8 cellular contexts compared by ENCODE assay signal in the genomic region with DNA sequence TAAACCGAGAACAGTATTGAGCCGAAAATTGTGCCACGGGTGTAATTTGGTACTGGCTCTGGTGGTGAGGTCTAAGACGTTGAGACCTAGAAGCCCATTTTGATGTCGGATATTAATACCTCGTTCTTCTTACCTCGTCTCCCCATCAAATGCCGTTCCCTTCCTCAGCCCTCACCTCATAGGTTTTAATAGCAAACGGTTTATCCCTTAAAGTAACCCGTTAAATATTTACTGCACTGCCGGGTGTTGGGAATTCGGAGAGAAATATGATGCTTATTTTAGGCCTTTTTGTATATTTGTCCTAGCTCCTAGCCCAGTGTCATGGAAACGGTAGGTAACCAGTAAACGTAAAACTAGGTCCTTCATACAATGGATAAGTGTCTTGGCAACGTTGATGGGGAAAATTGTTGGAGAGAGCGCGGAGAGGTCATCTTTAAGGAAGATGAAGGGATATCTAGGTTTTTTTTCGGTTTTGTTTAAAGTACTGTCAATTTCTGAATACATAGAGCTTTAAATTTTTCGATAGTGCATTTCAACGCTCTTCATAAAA. TPM values are rescaled to one million over a fixed set of nuclear protein-coding genes. Genes with fewer than 3 reads are reported as not detected.
A peak's percentile ranks its signal among the peaks of the same experiment; 100 is the strongest.
DNase-seq lines count a peak whose midpoint lies in the region; TF ChIP-seq lines count a peak whose summit lies in the region.

No MANE protein-coding gene starts in this region.

- H3K27ac ChIP-seq in WERI-Rb-1 (peak overlapping the region; percentile 94), transverse colon (peak overlapping the region; percentile 91 to 99 (median 94))

- no peak overlapping the region for H3K27ac Mint-ChIP-seq in activated naive CD4-positive, alpha-beta T cell treated with anti-CD3 and anti-CD28 coated beads, Interleukin-2, amount 10 ng/mL, durations not matched to agents 7 days and 5 days

- TF ChIP-seq CTCF in WERI-Rb-1 (IDR thresholded peaks at IDR 0.05; ENCODE audit: low read depth, low read length) (no peak), transverse colon (IDR thresholded peaks at IDR 0.05) (no peak)

- H3K4me3 ChIP-seq in WERI-Rb-1 (ENCODE audit: low read depth, low read length) (peak overlapping the region; percentile 83), transverse colon (peak overlapping the region; percentile 75 to 97 (median 90))

- no peak for TF ChIP-seq EP300 in transverse colon (IDR thresholded peaks at IDR 0.05; ENCODE audit: low read depth)

- H3K27me3 ChIP-seq in WERI-Rb-1 (ENCODE audit: insufficient read depth, low read depth, severe bottlenecking), result no peaks in the 10 kb centered on the region
- no peaks in the 10 kb centered on the region for H3K27me3 ChIP-seq in transverse colon

- DNase-seq in NCI-H2196 (lab: John Stamatoyannopoulos, UW; ENCODE audit: unreplicated experiment), result peak; percentile 18
- DNase-seq in NCI-H2196 treated with DMSO at 0.1 percent for 48 hours (lab: John Stamatoyannopoulos, UW; ENCODE audit: unreplicated experiment), result no peak
- DNase-seq in WERI-Rb-1, result no peak
- DNase-seq in iris pigment epithelial cell (ENCODE audit: low read depth), result peak; percentile 30
- DNase-seq in transverse colon, result no peak
- no peak for DNase-seq in GOT3 (lab: John Stamatoyannopoulos, UW)
- DNase-seq in activated naive CD4-positive, alpha-beta T cell treated with anti-CD3 and anti-CD28 coated beads, Interleukin-2, amount 10 ng/mL, durations not matched to agents 7 days and 5 days, result no peak
- DNase-seq in NCI-H187 treated with DMSO at 0.1 percent for 48 hours (lab: John Stamatoyannopoulos, UW), result no peak

- in situ Hi-C loops in transverse colon (cut with MboI; ENCODE audit: low pct_ligation_motif_present in 1 of 4, low pct_unique_long_range_greater_than_20kb in 1 of 4, low sequenced_read_pairs in 3 of 4), result no loop called here

- 9 to 10% methylated on average over 20 of the region's 20 CpGs for WGBS in transverse colon (ENCODE audit: low coverage in 1 of 2), 2 donors

- intact Hi-C loops in transverse colon (cut with DNase I; ENCODE audit: low total_unique reads), result no loop called here

- peaks cover 24% of the 10 kb centered on the region for H3K4me1 Mint-ChIP-seq in activated naive CD4-positive, alpha-beta T cell treated with anti-CD3 and anti-CD28 coated beads, Interleukin-2, amount 10 ng/mL, durations not matched to agents 7 days and 5 days

- no peak overlapping the region for H3K4me3 Mint-ChIP-seq in activated naive CD4-positive, alpha-beta T cell treated with anti-CD3 and anti-CD28 coated beads, Interleukin-2, amount 10 ng/mL, durations not matched to agents 7 days and 5 days

- peaks cover 9 to 44% (median 30%) of the 10 kb centered on the region in 4 donors for H3K4me1 ChIP-seq in transverse colon

- TF ChIP-seq POLR2A in transverse colon (IDR thresholded peaks at IDR 0.05), result no peak

- CTCF ChIA-PET in activated naive CD4-positive, alpha-beta T cell treated with anti-CD3 and anti-CD28 coated beads, Interleukin-2, amount 10 ng/mL, durations not matched to agents 7 days and 5 days (lab: Charles Lee), result interaction anchor here (0.7 to 1.1 kb wide), 3 partner anchors 12 to 49 kb away, joined by 3 read pairs; no protein-coding TSS in a partner anchor

- no peaks in the 10 kb centered on the region for H3K27me3 Mint-ChIP-seq in activated naive CD4-positive, alpha-beta T cell treated with anti-CD3 and anti-CD28 coated beads, Interleukin-2, amount 10 ng/mL, durations not matched to agents 7 days and 5 days

- H3K9me3 ChIP-seq in WERI-Rb-1 (ENCODE audit: severe bottlenecking) (no peaks in the 10 kb centered on the region), transverse colon (no peaks in the 10 kb centered on the region)

- H3K9me3 Mint-ChIP-seq in activated naive CD4-positive, alpha-beta T cell treated with anti-CD3 and anti-CD28 coated beads, Interleukin-2, amount 10 ng/mL, durations not matched to agents 7 days and 5 days, result no peaks in the 10 kb centered on the region

- H3K36me3 Mint-ChIP-seq in activated naive CD4-positive, alpha-beta T cell treated with anti-CD3 and anti-CD28 coated beads, Interleukin-2, amount 10 ng/mL, durations not matched to agents 7 days and 5 days, result peaks cover 23% of the 10 kb centered on the region

- peaks cover 28% of the 10 kb centered on the region for H3K36me3 ChIP-seq in WERI-Rb-1
- H3K36me3 ChIP-seq in transverse colon, result no peaks in the 10 kb centered on the region

RNA-seq across cellular contexts. Expression of gene C11orf58, which starts 1.0 kb away (rescaled TPM):
- total RNA-seq in transverse colon, result 100 to 1,000 TPM in 2 of 4 donors, 10 to 100 TPM in 2; 65.5 to 115 (median 99.9) TPM

Comparison
In these comparisons a context has a peak if more than half of its experiments do, and no peak if none do; other contexts are left out.
1. DNase-seq: peak in NCI-H2196 (single experiment) and iris pigment epithelial cell (single experiment); none in NCI-H2196 treated with DMSO at 0.1 percent for 48 hours (single experiment), WERI-Rb-1 (single experiment), transverse colon (single experiment), GOT3 (single experiment), activated naive CD4-positive, alpha-beta T cell treated with anti-CD3 and anti-CD28 coated beads, Interleukin-2, amount 10 ng/mL, durations not matched to agents 7 days and 5 days (single experiment) and NCI-H187 treated with DMSO at 0.1 percent for 48 hours (single experiment).